Comparison of ENCODE assay signal across 28 cellular contexts in the genomic region with DNA sequence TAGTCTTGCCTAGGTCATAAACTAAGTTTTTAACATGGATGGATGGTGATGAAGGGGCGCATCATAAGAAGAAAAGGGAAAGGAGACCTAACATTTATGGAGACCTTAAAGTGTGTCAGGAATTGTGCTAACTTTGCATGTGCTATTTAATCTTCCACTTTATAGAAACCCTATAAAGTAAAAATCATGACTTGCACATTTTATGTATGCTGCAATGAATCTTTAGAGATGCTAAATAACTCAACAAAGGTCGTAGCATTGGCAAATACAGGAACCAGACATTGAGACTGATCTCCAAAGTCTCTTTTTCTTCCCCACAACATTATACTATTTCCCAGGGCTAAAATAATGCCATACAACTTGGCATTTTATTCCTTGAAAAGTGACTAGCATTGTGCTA.
"Had no signal": no experiment of that assay in that cellular context is flagged by ENCODE, and none has a peak within 500 bp of the region (broad histone marks: within the 10 kb centered on the region; RNA-seq: fewer than 3 reads in every experiment).

No MANE protein-coding gene starts in this region.

- H3K9ac ChIP-seq: neural progenitor cell, parathyroid adenoma had no signal

- H3K27ac ChIP-seq: neural progenitor cell, ovary, parathyroid adenoma, psoas muscle, skin epidermis, spleen, thoracic aorta, thyroid gland, tibial nerve, upper lobe of left lung, vagina had no signal

- FAIRE-seq: urothelium cell line had no signal

- H3K4me1 ChIP-seq: spleen, tibial nerve, upper lobe of left lung, vagina had no signal

- H3K4me2 ChIP-seq: neural progenitor cell, smooth muscle cell had no signal

- H3K36me3 ChIP-seq: neural progenitor cell, ovary, spleen, thoracic aorta, thyroid gland, tibial nerve, upper lobe of left lung, vagina had no signal

- H3K79me2 ChIP-seq: parathyroid adenoma had no signal

- H2AFZ ChIP-seq: neural progenitor cell, parathyroid adenoma had no signal

- H3K9me3 ChIP-seq: ovary, psoas muscle, spleen, thoracic aorta, thyroid gland, tibial nerve, upper lobe of left lung, vagina had no signal

- DNase-seq: natural killer cell; occipital lobe; ovary; posterior cingulate gyrus; psoas muscle; right cardiac atrium; spleen; stimulated activated CD4-positive, alpha-beta T cell treated with anti-CD3 and anti-CD28 coated beads, Interleukin-12 subunit alpha, Interleukin-12 subunit beta, amount 100 ng/mL, for 4 hours; stimulated activated CD4-positive, alpha-beta T cell treated with anti-CD3 and anti-CD28 coated beads, Interleukin-1b, Interleukin-23, amount 100 ng/mL, for 48 hours; stimulated activated CD4-positive, alpha-beta T cell treated with anti-CD3 and anti-CD28 coated beads, Interleukin-4, amount 100 ng/mL, for 1 hour; stimulated activated CD4-positive, alpha-beta T cell treated with anti-CD3 and anti-CD28 coated beads, Interleukin-4, amount 100 ng/mL, for 4 hours; stimulated activated CD8-positive, alpha-beta memory T cell treated with anti-CD3 and anti-CD28 coated beads, Interleukin-4, amount 100 ng/mL, for 48 hours; stimulated activated naive CD4-positive, alpha-beta T cell; stimulated activated naive CD8-positive, alpha-beta T cell treated with anti-CD3 and anti-CD28 coated beads, Interleukin-15, amount 100 ng/mL, for 72 hours; stimulated activated naive CD8-positive, alpha-beta T cell treated with anti-CD3 and anti-CD28 coated beads, Interleukin-15, Interleukin-2, amounts not matched to agents 100 U/mL and 50 U/mL, for 24 hours; thyroid gland; trophoblast cell; upper lobe of left lung had no signal

- H3K4me3 ChIP-seq: neural progenitor cell, ovary, psoas muscle, skin epidermis, smooth muscle cell, spleen, thoracic aorta, thyroid gland, tibial nerve, upper lobe of left lung, vagina had no signal

- ATAC-seq: natural killer cell; psoas muscle; right cardiac atrium; sciatic nerve; stimulated activated memory B cell treated with anti-CD40 and anti-IgM and Interleukin-4, amounts not matched to agents 10 μg/mL and 1 μg/mL and 100 μg/mL, for 72 hours; stimulated activated naive CD8-positive, alpha-beta T cell treated with anti-CD3 and anti-CD28 coated beads, Interleukin-15, amount 100 ng/mL, for 72 hours; stimulated activated naive CD8-positive, alpha-beta T cell treated with anti-CD3 and anti-CD28 coated beads, Interleukin-15, Interleukin-2, amounts not matched to agents 100 U/mL and 50 U/mL, for 24 hours had no signal

- H3K27me3 ChIP-seq: neural progenitor cell, ovary, spleen, thyroid gland, tibial nerve, upper lobe of left lung, vagina had no signal
